ENCODE assay signal across 15 cellular contexts in the genomic region with DNA sequence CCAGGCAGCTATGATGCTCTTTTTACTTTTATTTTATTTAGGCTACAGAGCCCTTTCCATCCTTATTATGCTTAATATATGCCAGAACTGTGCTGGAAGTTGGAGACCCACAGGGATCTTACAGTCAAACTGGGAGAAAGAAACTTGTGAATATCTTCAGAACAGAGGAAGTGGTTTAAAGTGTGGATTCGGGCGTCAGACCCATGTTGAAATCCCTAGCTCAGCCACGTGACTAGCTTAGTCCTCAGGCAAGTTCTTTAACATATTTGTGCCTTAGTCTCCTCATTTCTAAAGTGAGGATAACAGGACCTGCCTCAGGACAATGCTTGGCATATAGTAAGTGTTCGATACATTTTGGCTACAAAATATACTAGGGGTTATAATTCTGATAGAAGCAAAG. TPM values are rescaled to one million over a fixed set of nuclear protein-coding genes. Genes with fewer than 3 reads are reported as not detected.
DNase-seq lines count a peak whose midpoint lies in the region; ATAC-seq and TF ChIP-seq lines count a peak whose summit lies in the region.
"Had no signal": no experiment of that assay in that cellular context is flagged by ENCODE, and none has a peak within 500 bp of the region (broad histone marks: within the 10 kb centered on the region; RNA-seq: fewer than 3 reads in every experiment).

No MANE protein-coding gene starts in this region.

- H3K27ac Mint-ChIP-seq in activated CD4-positive, alpha-beta memory T cell treated with anti-CD3 and anti-CD28 coated beads, Interleukin-2, amount 10 ng/mL, durations not matched to agents 7 days and 5 days: no peak overlapping the region
- H3K27ac Mint-ChIP-seq: neural progenitor cell, T-cell had no signal

- POLR2A ChIA-PET in activated CD4-positive, alpha-beta memory T cell treated with anti-CD3 and anti-CD28 coated beads, Interleukin-2, amount 10 ng/mL, durations not matched to agents 7 days and 5 days (lab: Charles Lee): no interaction called here

- H3K9me3 Mint-ChIP-seq in activated CD4-positive, alpha-beta memory T cell treated with anti-CD3 and anti-CD28 coated beads, Interleukin-2, amount 10 ng/mL, durations not matched to agents 7 days and 5 days: no peaks in the 10 kb centered on the region
- H3K9me3 Mint-ChIP-seq: neural progenitor cell, T-cell had no signal

- H3K4me3 Mint-ChIP-seq in activated CD4-positive, alpha-beta memory T cell treated with anti-CD3 and anti-CD28 coated beads, Interleukin-2, amount 10 ng/mL, durations not matched to agents 7 days and 5 days: no peak overlapping the region
- H3K4me3 Mint-ChIP-seq: neural progenitor cell, T-cell had no signal

- no peak for TF ChIP-seq POLR2A in GM18505 (IDR thresholded peaks at IDR 0.05; ENCODE audit: borderline replicate concordance, extremely low read depth, insufficient read depth, insufficient read length)

- H3K36me3 Mint-ChIP-seq in activated CD4-positive, alpha-beta memory T cell treated with anti-CD3 and anti-CD28 coated beads, Interleukin-2, amount 10 ng/mL, durations not matched to agents 7 days and 5 days (ENCODE audit: low read depth): no peaks in the 10 kb centered on the region
- H3K36me3 Mint-ChIP-seq: T-cell had no signal

- H3K27me3 Mint-ChIP-seq in activated CD4-positive, alpha-beta memory T cell treated with anti-CD3 and anti-CD28 coated beads, Interleukin-2, amount 10 ng/mL, durations not matched to agents 7 days and 5 days: peaks cover 46% of the 10 kb centered on the region

- CTCF ChIA-PET in activated CD4-positive, alpha-beta memory T cell treated with anti-CD3 and anti-CD28 coated beads, Interleukin-2, amount 10 ng/mL, durations not matched to agents 7 days and 5 days (lab: Charles Lee): interaction anchor here (1.7 kb wide), 1 partner anchor 58 kb away, joined by 3 read pairs; no protein-coding TSS in a partner anchor

- ATAC-seq in GM18505 (IDR thresholded peaks at IDR 0.05; ENCODE audit: unreplicated experiment): no peak
- ATAC-seq: left colon, T-cell had no signal

- peak; percentile 55 for DNase-seq in GF-D8 (lab: John Stamatoyannopoulos, UW)
- peak; percentile 77 to 82 for DNase-seq in Kasumi-1 (lab: John Stamatoyannopoulos, UW)
- DNase-seq in activated CD4-positive, alpha-beta memory T cell treated with anti-CD3 and anti-CD28 coated beads, Interleukin-2, amount 10 ng/mL, durations not matched to agents 7 days and 5 days: peak; percentile 20
- peak; percentile 82 for DNase-seq in iris pigment epithelial cell (ENCODE audit: low read depth)
- DNase-seq in dedifferentiated amniotic fluid mesenchymal stem cell (ENCODE audit: extremely low spot score): no peak
- DNase-seq in mucosa of gallbladder (ENCODE audit: low spot score): no peak
- DNase-seq: activated T-cell treated with anti-CD3 and anti-CD28 coated beads, Interleukin-2, amount 50 U/mL, for 1 hour; Calu3; esophagus squamous epithelium; left colon; NCI-H1436; NCI-H82; T-cell had no signal

- H3K4me1 Mint-ChIP-seq in activated CD4-positive, alpha-beta memory T cell treated with anti-CD3 and anti-CD28 coated beads, Interleukin-2, amount 10 ng/mL, durations not matched to agents 7 days and 5 days: peaks cover 46% of the 10 kb centered on the region

RNA-seq across cellular contexts. Expression of a gene that starts 59.1 kb away (rescaled TPM):
- total RNA-seq in activated CD4-positive, alpha-beta memory T cell treated with anti-CD3 and anti-CD28 coated beads, Interleukin-2, amount 10 ng/mL, durations not matched to agents 7 days and 5 days: 10 to 100 TPM; 13.7 to 15.2 TPM
- total RNA-seq in mucosa of gallbladder: 90.0 TPM

Comparison
In these comparisons a context has a peak if more than half of its experiments do, and no peak if none do; other contexts are left out.
1. DNase-seq: peak in GF-D8 (single experiment), Kasumi-1 (2 of 2), activated CD4-positive, alpha-beta memory T cell treated with anti-CD3 and anti-CD28 coated beads, Interleukin-2, amount 10 ng/mL, durations not matched to agents 7 days and 5 days (single experiment) and iris pigment epithelial cell (single experiment); none in dedifferentiated amniotic fluid mesenchymal stem cell (single experiment) and mucosa of gallbladder (single experiment).